ENCODE assay signal across 19 cellular contexts in the genomic region with DNA sequence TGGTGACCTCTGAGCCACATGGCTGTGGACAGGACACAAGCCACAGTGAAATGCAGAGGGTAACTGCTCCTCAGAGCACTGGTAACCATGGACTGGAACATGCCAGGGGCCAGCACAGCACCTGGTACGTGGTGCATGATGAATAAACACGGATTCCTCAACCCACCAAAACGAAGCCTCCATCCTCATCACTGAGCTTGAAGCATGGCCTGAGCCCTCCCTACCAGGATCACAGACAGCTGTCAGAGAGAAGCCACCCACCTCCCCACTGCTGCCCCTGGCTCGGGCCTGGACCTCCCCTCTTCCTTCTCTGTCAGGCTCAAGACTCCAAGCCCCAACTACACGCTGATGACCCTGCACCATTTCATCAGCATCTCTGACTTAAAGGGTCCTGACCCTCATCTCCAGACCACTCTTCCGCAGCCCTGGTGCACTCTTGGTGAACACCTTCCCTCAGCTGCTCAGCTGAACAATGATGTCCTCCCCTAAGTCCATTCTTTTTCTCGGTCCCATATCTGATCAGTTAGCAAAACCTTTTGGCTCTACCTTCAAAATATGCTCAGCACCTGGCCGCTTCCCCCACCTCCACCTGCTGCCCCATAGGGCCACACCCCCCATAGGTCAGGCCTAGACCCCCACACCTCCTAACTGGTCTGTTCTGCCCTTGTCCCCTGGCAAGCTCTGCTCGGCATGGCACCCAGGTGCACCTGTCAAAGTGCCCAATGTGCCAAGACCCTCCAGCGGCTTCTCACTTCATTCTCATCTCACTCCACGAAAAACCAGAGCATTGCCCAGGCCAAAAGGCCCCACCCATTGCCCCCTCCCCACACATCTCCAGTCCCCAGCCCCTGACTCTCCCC.
A peak's percentile ranks its signal among the peaks of the same experiment; 100 is the strongest.
DNase-seq lines count a peak whose midpoint lies in the region; ATAC-seq and TF ChIP-seq lines count a peak whose summit lies in the region.
"Had no signal": no experiment of that assay in that cellular context is flagged by ENCODE, and none has a peak within 500 bp of the region (broad histone marks: within the 10 kb centered on the region; RNA-seq: fewer than 3 reads in every experiment).

No MANE protein-coding gene starts in this region.

- no peak overlapping the region for H3K4me3 Mint-ChIP-seq in activated T-cell treated with anti-CD3 and anti-CD28 coated beads, Interleukin-2, amount 50 U/mL, for 24 hours
- H3K4me3 Mint-ChIP-seq: activated naive CD8-positive, alpha-beta T cell treated with anti-CD3 and anti-CD28 coated beads for 36 hours; activated T-helper 17 cell treated with anti-CD3 and anti-CD28 coated beads, Interleukin-2, amount 50 U/mL, for 72 hours had no signal

- no peaks in the 10 kb centered on the region for H3K36me3 Mint-ChIP-seq in activated T-cell treated with anti-CD3 and anti-CD28 coated beads, Interleukin-2, amount 50 U/mL, for 24 hours (ENCODE audit: low read depth)
- H3K36me3 Mint-ChIP-seq: activated naive CD8-positive, alpha-beta T cell treated with anti-CD3 and anti-CD28 coated beads for 36 hours had no signal

- no peak for TF ChIP-seq POLR2A in lower leg skin (IDR thresholded peaks at IDR 0.05)

- no peak overlapping the region for H3K27ac Mint-ChIP-seq in activated T-cell treated with anti-CD3 and anti-CD28 coated beads, Interleukin-2, amount 50 U/mL, for 24 hours
- H3K27ac Mint-ChIP-seq: activated naive CD8-positive, alpha-beta T cell treated with anti-CD3 and anti-CD28 coated beads for 36 hours; activated T-helper 17 cell treated with anti-CD3 and anti-CD28 coated beads, Interleukin-2, amount 50 U/mL, for 72 hours had no signal

- ATAC-seq in sciatic nerve, result no peak
- no peak for ATAC-seq in HG02588 (IDR thresholded peaks at IDR 0.05; ENCODE audit: unreplicated experiment)
- ATAC-seq: A549; activated CD4-positive, CD25-positive, alpha-beta regulatory T cell treated with anti-CD3 and anti-CD28 coated beads, Interleukin-2, amount 50 U/mL, for 24 hours; activated T-helper 17 cell treated with anti-CD3 and anti-CD28 coated beads, Interleukin-2, amount 50 U/mL, for 72 hours; K562; right lobe of liver had no signal

- H3K4me3 ChIP-seq in coronary artery, result no peak overlapping the region
- H3K4me3 ChIP-seq in foreskin fibroblast (ENCODE audit: low read depth in 1 of 2, low read length in 2 of 2), result no peak overlapping the region
- H3K4me3 ChIP-seq in lower leg skin (ENCODE audit: low read depth, poor library complexity, severe bottlenecking), result no peak overlapping the region
- H3K4me3 ChIP-seq: A549, K562, right lobe of liver, upper lobe of left lung had no signal

- 90 to 95% methylated on average over 11 of the region's 11 CpGs for WGBS in lower leg skin, 2 donors

- H3K27me3 Mint-ChIP-seq in activated T-cell treated with anti-CD3 and anti-CD28 coated beads, Interleukin-2, amount 50 U/mL, for 24 hours, result peaks cover 2% of the 10 kb centered on the region
- H3K27me3 Mint-ChIP-seq: activated naive CD8-positive, alpha-beta T cell treated with anti-CD3 and anti-CD28 coated beads for 36 hours had no signal

- H3K9me3 Mint-ChIP-seq in activated T-cell treated with anti-CD3 and anti-CD28 coated beads, Interleukin-2, amount 50 U/mL, for 24 hours, result no peaks in the 10 kb centered on the region
- H3K9me3 Mint-ChIP-seq: activated naive CD8-positive, alpha-beta T cell treated with anti-CD3 and anti-CD28 coated beads for 36 hours; activated T-helper 17 cell treated with anti-CD3 and anti-CD28 coated beads, Interleukin-2, amount 50 U/mL, for 72 hours had no signal

- CTCF ChIA-PET in GM10248 (lab: Yijun Ruan, JAX), result interaction anchor here (0.8 to 2.5 kb wide), 3 partner anchors 7 to 12 kb away, joined by 3 to 8 read pairs (median 3); no protein-coding TSS in a partner anchor

- no peaks in the 10 kb centered on the region for H3K4me1 Mint-ChIP-seq in activated T-cell treated with anti-CD3 and anti-CD28 coated beads, Interleukin-2, amount 50 U/mL, for 24 hours (ENCODE audit: low read depth)
- H3K4me1 Mint-ChIP-seq: activated naive CD8-positive, alpha-beta T cell treated with anti-CD3 and anti-CD28 coated beads for 36 hours had no signal

- POLR2A ChIA-PET in GM10248 (lab: Yijun Ruan, JAX), result no interaction called here

- TF ChIP-seq CTCF in GM10248 (IDR thresholded peaks at IDR 0.05; ENCODE audit: control extremely low read depth, extremely low read depth, low read depth, missing control alignments) (no peak), coronary artery (IDR thresholded peaks at IDR 0.05) (no peak), foreskin fibroblast (IDR thresholded peaks at IDR 0.05; ENCODE audit: low read depth, low read length) (no peak), lower leg skin (IDR thresholded peaks at IDR 0.05) (no peak)

- intact Hi-C loops in sciatic nerve (cut with DNase I), result no loop called here
- intact Hi-C loops in lower leg skin (cut with DNase I; ENCODE audit: low total_unique reads), result no loop called here

- no peak overlapping the region for H3K27ac ChIP-seq in coronary artery
- H3K27ac ChIP-seq: A549, right lobe of liver, upper lobe of left lung had no signal

- DNase-seq in activated T-cell treated with anti-CD3 and anti-CD28 coated beads, Interleukin-2, amount 50 U/mL, for 1 hour, result peak; percentile 6
- no peak for DNase-seq in activated T-cell treated with anti-CD3 and anti-CD28 coated beads, Interleukin-2, amount 50 U/mL, for 24 hours
- DNase-seq in GM10248 (ENCODE audit: extremely low spot score) (peak; percentile 20), coronary artery (ENCODE audit: low spot score) (peak; percentile 61), sciatic nerve (ENCODE audit: low spot score) (peak; percentile 41), foreskin fibroblast (no peak), lower leg skin (ENCODE audit: low spot score in 2 of 2) (no peak)
- DNase-seq: activated naive CD8-positive, alpha-beta T cell treated with anti-CD3 and anti-CD28 coated beads for 36 hours; NCI-H146; NCI-H2171 treated with DMSO at 0.1 percent for 48 hours; NCI-H69; stimulated activated CD4-positive, alpha-beta T cell treated with anti-CD3 and anti-CD28 coated beads, Interleukin-15, amount 100 ng/mL, for 24 hours; upper lobe of left lung had no signal

Comparison
In these comparisons a context has a peak if more than half of its experiments do, and no peak if none do; other contexts are left out.
1. DNase-seq: peak in activated T-cell treated with anti-CD3 and anti-CD28 coated beads, Interleukin-2, amount 50 U/mL, for 1 hour (single experiment), GM10248 (single experiment), coronary artery (single experiment) and sciatic nerve (single experiment); none in activated T-cell treated with anti-CD3 and anti-CD28 coated beads, Interleukin-2, amount 50 U/mL, for 24 hours (single experiment), foreskin fibroblast (0 of 2) and lower leg skin (0 of 2).